Comparison of ENCODE assay signal across 8 cellular contexts in the genomic region with DNA sequence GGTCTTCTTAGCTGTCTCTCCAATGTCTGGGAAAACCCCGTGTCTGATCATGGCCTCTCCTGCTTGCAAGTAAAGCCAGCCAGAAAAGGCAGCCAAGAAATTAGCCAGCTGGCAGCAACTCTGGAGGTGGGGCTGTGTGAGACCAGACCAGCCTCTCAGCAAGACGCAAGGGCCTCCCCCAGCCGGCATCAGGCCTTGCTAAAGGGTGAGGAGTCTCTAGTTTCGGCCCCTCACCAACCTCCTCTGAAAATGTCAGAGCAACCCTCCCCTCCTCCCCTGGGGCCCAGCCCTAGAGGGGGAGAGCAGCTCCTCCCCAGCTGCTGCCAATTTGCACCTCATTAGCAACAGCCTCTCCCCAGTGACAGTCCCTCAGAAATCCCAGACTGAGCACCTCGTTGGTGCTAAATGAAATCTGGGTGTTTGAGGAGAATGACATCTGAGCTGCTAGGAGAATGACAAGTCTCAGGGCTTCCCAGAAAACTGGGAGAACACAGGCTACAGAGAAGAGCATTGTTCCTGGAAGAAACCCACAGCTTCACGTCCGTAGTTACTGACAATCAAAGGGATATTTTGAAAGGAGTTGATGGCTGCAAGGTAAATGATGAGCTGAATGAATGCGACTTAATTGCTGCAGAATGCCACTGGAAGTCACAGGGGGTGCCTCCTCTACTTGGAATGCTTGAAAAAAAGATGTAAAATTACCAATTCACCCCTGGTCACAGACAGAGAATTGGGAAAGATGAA. TPM values are rescaled to one million over a fixed set of nuclear protein-coding genes. Genes with fewer than 3 reads are reported as not detected.
DNase-seq lines count a peak whose midpoint lies in the region; ATAC-seq and TF ChIP-seq lines count a peak whose summit lies in the region.

No MANE protein-coding gene starts in this region.

- H4K20me1 ChIP-seq in BLaER1: no peaks in the 10 kb centered on the region
- H4K20me1 ChIP-seq in H9 (ENCODE audit: control insufficient read depth, insufficient read depth, insufficient read length): no peaks in the 10 kb centered on the region
- no peaks in the 10 kb centered on the region for H4K20me1 ChIP-seq in PC-3 (ENCODE audit: low read length)

- no peaks in the 10 kb centered on the region for H3K23me2 ChIP-seq in H9 (ENCODE audit: insufficient read length, low read depth, low read length, poor library complexity, severe bottlenecking)

- no peak overlapping the region for H2BK5ac ChIP-seq in H9 (ENCODE audit: insufficient read length, low read length)

- H3K27ac Mint-ChIP-seq in H9: peak overlapping the region; percentile 68 to 84 (median 83); a peak in 5 of 7 replicates
- H3K27ac Mint-ChIP-seq in stimulated activated naive B cell treated with anti-CD40 and anti-IgM and Interleukin-4, amounts not matched to agents 10 μg/mL and 1 μg/mL and 100 μg/mL, for 72 hours: no peak overlapping the region
- no peak overlapping the region for H3K27ac Mint-ChIP-seq in progenitor cell of endocrine pancreas

- H3K27me3 Mint-ChIP-seq in H9 (ENCODE audit: low read depth) (no peaks in the 10 kb centered on the region), progenitor cell of endocrine pancreas (peaks cover 22% of the 10 kb centered on the region)
- peaks cover 24 to 35% of the 10 kb centered on the region in 2 donors for H3K27me3 Mint-ChIP-seq in stimulated activated naive B cell treated with anti-CD40 and anti-IgM and Interleukin-4, amounts not matched to agents 10 μg/mL and 1 μg/mL and 100 μg/mL, for 72 hours

- peak; percentile 94 for ATAC-seq in left cardiac atrium
- ATAC-seq in stimulated activated naive B cell treated with anti-CD40 and anti-IgM and Interleukin-4, amounts not matched to agents 10 μg/mL and 1 μg/mL and 100 μg/mL, for 72 hours (replicated peaks): peak; percentile 48 to 67
- no peak for ATAC-seq in PC-3

- H2BK20ac ChIP-seq in H9 (ENCODE audit: low read depth, low read length, poor library complexity, severe bottlenecking): no peak overlapping the region

- H3K36me3 Mint-ChIP-seq in H9 (ENCODE audit: insufficient read depth in 1 of 3, low read depth in 3 of 3): no peaks in the 10 kb centered on the region
- peaks cover 0 to 1% of the 10 kb centered on the region in 2 donors for H3K36me3 Mint-ChIP-seq in stimulated activated naive B cell treated with anti-CD40 and anti-IgM and Interleukin-4, amounts not matched to agents 10 μg/mL and 1 μg/mL and 100 μg/mL, for 72 hours
- no peaks in the 10 kb centered on the region for H3K36me3 Mint-ChIP-seq in progenitor cell of endocrine pancreas (ENCODE audit: insufficient read depth)

- no peak overlapping the region for H2BK12ac ChIP-seq in H9 (ENCODE audit: insufficient read length, low read depth, low read length)

- H3T11ph ChIP-seq in H9 (ENCODE audit: low read length): no peak overlapping the region

- no peak overlapping the region for H2BK15ac ChIP-seq in H9 (ENCODE audit: low read depth, low read length)

- no peak overlapping the region for H2AK5ac ChIP-seq in H9 (ENCODE audit: insufficient read length, low read length)

- H3K27me3 ChIP-seq in BLaER1 (no peaks in the 10 kb centered on the region), H9 (ENCODE audit: insufficient read depth, low read length) (no peaks in the 10 kb centered on the region), NT2/D1 (ENCODE audit: insufficient read depth, insufficient read length) (no peaks in the 10 kb centered on the region), PC-3 (ENCODE audit: low read length) (peaks cover 41% of the 10 kb centered on the region)

- no peak overlapping the region for H3K14ac ChIP-seq in H9 (ENCODE audit: insufficient read depth, low read length)

- H3K4me3 ChIP-seq in BLaER1: no peak overlapping the region
- peak overlapping the region; percentile 22 for H3K4me3 ChIP-seq in NT2/D1 (ENCODE audit: insufficient read length, low read depth)
- H3K4me3 ChIP-seq in PC-3 (ENCODE audit: low read length): no peak overlapping the region

- peak; percentile 80 for DNase-seq in H9
- DNase-seq in NT2/D1 (ENCODE audit: low read depth, low spot score): peak; percentile 77
- peak; percentile 81 for DNase-seq in left cardiac atrium
- DNase-seq in stimulated activated naive B cell treated with anti-CD40 and anti-IgM and Interleukin-4, amounts not matched to agents 10 μg/mL and 1 μg/mL and 100 μg/mL, for 72 hours: no peak
- DNase-seq in PC-3: no peak
- DNase-seq in KBM-7: no peak
- DNase-seq in progenitor cell of endocrine pancreas (ENCODE audit: low spot score, unreplicated experiment): no peak

- no peak overlapping the region for H3K27ac ChIP-seq in BLaER1
- no peak overlapping the region for H3K27ac ChIP-seq in H9 (ENCODE audit: insufficient read length, low read depth, low read length)
- no peak overlapping the region for H3K27ac ChIP-seq in PC-3 (ENCODE audit: low read length)

- H3K9ac ChIP-seq in BLaER1 (no peak overlapping the region), H9 (ENCODE audit: extremely low read depth, insufficient read length, low read length) (no peak overlapping the region), NT2/D1 (ENCODE audit: insufficient read length, low read depth) (peak overlapping the region; percentile 72), PC-3 (ENCODE audit: low read length) (no peak overlapping the region)

- H4K8ac ChIP-seq in H9 (replicated peaks; ENCODE audit: insufficient read length, low read depth, low read length): no peak overlapping the region

- peak overlapping the region; percentile 8 to 10; a peak in 1 of 5 replicates for H3K4me3 Mint-ChIP-seq in H9
- H3K4me3 Mint-ChIP-seq in stimulated activated naive B cell treated with anti-CD40 and anti-IgM and Interleukin-4, amounts not matched to agents 10 μg/mL and 1 μg/mL and 100 μg/mL, for 72 hours: no peak overlapping the region
- H3K4me3 Mint-ChIP-seq in progenitor cell of endocrine pancreas (ENCODE audit: low read depth): no peak overlapping the region

- H3K9me3 Mint-ChIP-seq in H9 (no peaks in the 10 kb centered on the region; a peak in 1 of 5 replicates), progenitor cell of endocrine pancreas (ENCODE audit: low read depth) (no peaks in the 10 kb centered on the region)
- no peaks in the 10 kb centered on the region for H3K9me3 Mint-ChIP-seq in stimulated activated naive B cell treated with anti-CD40 and anti-IgM and Interleukin-4, amounts not matched to agents 10 μg/mL and 1 μg/mL and 100 μg/mL, for 72 hours

- CTCF ChIA-PET in PC-3 (lab: Charles Lee): no interaction called here

- H3K9me3 ChIP-seq in BLaER1: no peaks in the 10 kb centered on the region
- no peaks in the 10 kb centered on the region for H3K9me3 ChIP-seq in H9 (ENCODE audit: control insufficient read depth, low read depth, low read length)
- H3K9me3 ChIP-seq in NT2/D1 (ENCODE audit: insufficient read depth, low read length): no peaks in the 10 kb centered on the region
- H3K9me3 ChIP-seq in PC-3 (ENCODE audit: low read length): no peaks in the 10 kb centered on the region

- no CpG with 5 or more reads among the region's 8 CpGs for WGBS in H9 (ENCODE audit: extremely low coverage, insufficient read length, low lambda C conversion rate)

- in situ Hi-C loops in KBM-7 (cut with MboI; ENCODE audit: low pct_unique_long_range_greater_than_20kb, low sequenced_read_pairs): no loop called here

- H3K4me1 ChIP-seq in BLaER1 (peaks cover 19% of the 10 kb centered on the region), H9 (ENCODE audit: insufficient read depth, low read length) (peaks cover 6% of the 10 kb centered on the region; the same call in 1 of the 2 replicates), NT2/D1 (ENCODE audit: insufficient read depth, insufficient read length) (peaks cover 5% of the 10 kb centered on the region), PC-3 (ENCODE audit: insufficient read depth, low read length) (no peaks in the 10 kb centered on the region)

- H3K4me2 ChIP-seq in BLaER1 (peak overlapping the region; percentile 45), H9 (ENCODE audit: insufficient read depth, insufficient read length, low read length) (peak overlapping the region; percentile 7), PC-3 (ENCODE audit: low read length) (no peak overlapping the region)

- H3K56ac ChIP-seq in H9 (ENCODE audit: insufficient read length, low read depth, low read length): no peak overlapping the region

- H3K79me2 ChIP-seq in H9 (ENCODE audit: insufficient read depth, low read length) (no peaks in the 10 kb centered on the region), PC-3 (ENCODE audit: low read length) (no peaks in the 10 kb centered on the region)

- H3K36me3 ChIP-seq in BLaER1 (no peaks in the 10 kb centered on the region), NT2/D1 (ENCODE audit: insufficient read depth, insufficient read length, low read length) (no peaks in the 10 kb centered on the region), PC-3 (ENCODE audit: low read depth, low read length) (no peaks in the 10 kb centered on the region)

- no peaks in the 10 kb centered on the region for H3K9me2 ChIP-seq in PC-3 (replicated peaks; ENCODE audit: low read length)

- H2BK120ac ChIP-seq in H9 (ENCODE audit: low read depth, low read length, poor library complexity, severe bottlenecking): no peak overlapping the region

- H4K91ac ChIP-seq in H9 (ENCODE audit: insufficient read length, low read depth, low read length): no peak overlapping the region

- intact Hi-C loops in left cardiac atrium (cut with DNase I) (no loop called here), PC-3 (cut with micrococcal nuclease) (no loop called here)

- peaks cover 36 to 37% of the 10 kb centered on the region in 2 experiments for H3K4me1 Mint-ChIP-seq in H9
- peaks cover 6 to 13% of the 10 kb centered on the region in 2 donors for H3K4me1 Mint-ChIP-seq in stimulated activated naive B cell treated with anti-CD40 and anti-IgM and Interleukin-4, amounts not matched to agents 10 μg/mL and 1 μg/mL and 100 μg/mL, for 72 hours
- no peaks in the 10 kb centered on the region for H3K4me1 Mint-ChIP-seq in progenitor cell of endocrine pancreas (ENCODE audit: low read depth)

- POLR2A ChIA-PET in PC-3 (lab: Charles Lee; ENCODE audit: unreplicated experiment): no interaction called here

- H3F3A ChIP-seq in PC-3 (ENCODE audit: low read length, unreplicated experiment): no peaks in the 10 kb centered on the region

- H3K18ac ChIP-seq in H9 (ENCODE audit: insufficient read length, low read depth, low read length): no peak overlapping the region

- H2AFZ ChIP-seq in H9 (ENCODE audit: low read length) (no peak overlapping the region), PC-3 (ENCODE audit: low read length) (no peak overlapping the region)

- TF ChIP-seq CTCF in H9 (conservative IDR thresholded peaks at IDR 0.05) (no peak), PC-3 (conservative IDR thresholded peaks at IDR 0.05; ENCODE audit: low read depth, low read length) (no peak), progenitor cell of endocrine pancreas (IDR thresholded peaks at IDR 0.05; ENCODE audit: unreplicated experiment) (no peak)

- no peak overlapping the region for H4K5ac ChIP-seq in H9 (ENCODE audit: insufficient read length, low read depth, low read length)

- H3K79me1 ChIP-seq in H9 (ENCODE audit: insufficient read depth, low read depth, low read length, poor library complexity, severe bottlenecking): no peaks in the 10 kb centered on the region

- no peak overlapping the region for H3K4ac ChIP-seq in H9 (ENCODE audit: low read depth, low read length)

- no peak overlapping the region for H3K23ac ChIP-seq in H9 (ENCODE audit: insufficient read length, low read depth, low read length)

- no TSS peak for BruUV-seq in PC-3 (replicated peaks; lab: Mats Ljungman, UMichigan)

RNA-seq across cellular contexts. Expression of a gene that starts 25.9 kb away (rescaled TPM):
- total RNA-seq in H9 (2021) (0.55 and 0.77 TPM in 2 replicates), left cardiac atrium (10 to 100 TPM in 1 of 2 donors, 1 to 10 TPM in 1; 7.2 to 19.1 TPM), PC-3 (2014; rRNA removed) (0.52 TPM in 1 of 2 replicates, not detected in the other), progenitor cell of endocrine pancreas (0.41 and 0.91 TPM in 2 replicates)

Comparison
In these comparisons a context has a peak if more than half of its experiments do, and no peak if none do; other contexts are left out.
1. DNase-seq: peak in H9 (single experiment), NT2/D1 (single experiment) and left cardiac atrium (single experiment); none in stimulated activated naive B cell treated with anti-CD40 and anti-IgM and Interleukin-4, amounts not matched to agents 10 μg/mL and 1 μg/mL and 100 μg/mL, for 72 hours (single experiment), PC-3 (single experiment), KBM-7 (single experiment) and progenitor cell of endocrine pancreas (single experiment).
2. H3K27ac Mint-ChIP-seq: peak in H9 (3 of 3); none in stimulated activated naive B cell treated with anti-CD40 and anti-IgM and Interleukin-4, amounts not matched to agents 10 μg/mL and 1 μg/mL and 100 μg/mL, for 72 hours (single experiment) and progenitor cell of endocrine pancreas (single experiment).
3. H3K4me3 Mint-ChIP-seq: peak in H9 (2 of 2); none in stimulated activated naive B cell treated with anti-CD40 and anti-IgM and Interleukin-4, amounts not matched to agents 10 μg/mL and 1 μg/mL and 100 μg/mL, for 72 hours (0 of 2) and progenitor cell of endocrine pancreas (single experiment).